In genomic region chr16:13921328-13921727, GRCh38 we compare ENCODE assay signal across 1 cellular context.
TF ChIP-seq lines count a peak whose summit lies in the region.

No MANE protein-coding gene starts in this region.

TF ChIP-seq in HCT116, 20 proteins besides CTCF, POLR2A, EP300 and RAD21 (continued from another document):
- TF ChIP-seq SRF (IDR thresholded peaks at IDR 0.05; ENCODE audit: low read depth) (no peak), ZNF274 (IDR thresholded peaks at IDR 0.05; ENCODE audit: low read depth, low read length) (no peak), SP1 (IDR thresholded peaks at IDR 0.05; ENCODE audit: low read depth) (no peak), TCF7L2 (IDR thresholded peaks at IDR 0.05; ENCODE audit: borderline replicate concordance, extremely low read depth, insufficient read depth, insufficient read length) (no peak), SIN3A (IDR thresholded peaks at IDR 0.05; ENCODE audit: low read depth) (no peak), FOSL1 (IDR thresholded peaks at IDR 0.05; ENCODE audit: low read depth) (no peak), POLR2AphosphoS5 (IDR thresholded peaks at IDR 0.05; ENCODE audit: low read depth, low read length) (no peak), ZBTB33 (IDR thresholded peaks at IDR 0.05; ENCODE audit: extremely low read depth, insufficient replicate concordance, low read length) (no peak), JUND (IDR thresholded peaks at IDR 0.05) (no peak), ZFX (IDR thresholded peaks at IDR 0.05) (no peak)
TF ChIP-seq in HCT116: peak in this region for 0.
